ENCODE assay signal across 1 cellular context in the genomic region with DNA sequence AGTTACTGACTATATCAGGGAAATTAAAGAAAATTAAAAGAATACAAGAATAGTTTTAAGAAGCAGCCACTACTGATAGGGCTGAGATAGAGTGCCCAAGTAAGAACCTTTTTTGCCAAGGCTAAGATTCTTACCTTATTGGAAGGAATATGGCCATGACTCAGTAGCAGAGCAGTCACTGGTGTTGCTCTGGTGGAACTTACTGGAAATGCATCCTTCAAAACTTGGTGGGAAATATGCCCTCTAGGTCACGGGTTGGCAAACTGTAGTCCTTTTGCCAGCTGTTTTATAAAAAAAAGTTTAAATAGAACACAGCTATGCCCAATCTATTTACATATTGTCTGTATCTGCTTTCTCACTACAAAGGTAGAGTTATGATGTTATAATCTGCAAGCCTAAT.
TF ChIP-seq lines count a peak whose summit lies in the region.

No MANE protein-coding gene starts in this region.

TF ChIP-seq in HepG2, 621 proteins besides CTCF, POLR2A, EP300 and RAD21 (continued from another document):
- TF ChIP-seq, protein P1, sequence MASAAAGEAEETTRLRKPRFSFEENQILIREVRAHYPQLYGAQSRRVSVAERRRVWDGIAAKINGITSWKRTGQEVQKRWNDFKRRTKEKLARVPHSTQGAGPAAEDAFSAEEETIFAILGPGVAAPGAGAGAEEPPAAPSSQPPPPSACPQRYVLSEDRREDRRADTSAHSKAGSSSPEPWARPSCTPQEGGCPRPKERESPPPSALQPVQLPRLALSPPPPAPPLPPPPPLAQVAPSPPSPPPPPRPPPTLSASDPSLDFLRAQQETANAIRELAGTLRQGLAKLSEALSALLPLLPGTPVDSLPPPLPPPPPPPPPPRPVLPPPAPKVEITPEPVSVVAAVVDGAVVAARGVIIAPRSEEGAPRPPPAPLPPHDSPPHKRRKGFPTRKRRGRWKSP (CRISPR knock-in tag; IDR thresholded peaks at IDR 0.05), result no peak
- TF ChIP-seq NKX3-1 (CRISPR knock-in tag; IDR thresholded peaks at IDR 0.05) (no peak), NFKBIZ (CRISPR knock-in tag; IDR thresholded peaks at IDR 0.05) (no peak), HNRNPL (IDR thresholded peaks at IDR 0.05; ENCODE audit: low read depth, low read length) (no peak), NCOA5 (CRISPR knock-in tag; IDR thresholded peaks at IDR 0.05) (no peak)
